ENCODE assay signal across 9 cellular contexts in genomic region chr1:16903054-16903453, GRCh38. TPM values are rescaled to one million over a fixed set of nuclear protein-coding genes. Genes with fewer than 3 reads are reported as not detected.
DNase-seq lines count a peak whose midpoint lies in the region; ATAC-seq and TF ChIP-seq lines count a peak whose summit lies in the region.
"Had no signal": no experiment of that assay in that cellular context is flagged by ENCODE, and none has a peak within 500 bp of the region (broad histone marks: within the 10 kb centered on the region; RNA-seq: fewer than 3 reads in every experiment).

No MANE protein-coding gene starts in this region.

- H3K4me3 Mint-ChIP-seq in CD8-positive, alpha-beta T cell, result no peak overlapping the region
- H3K4me3 Mint-ChIP-seq in nephron progenitor cell (peak overlapping the region; percentile 36), glutamatergic neuron (ENCODE audit: unreplicated experiment) (no peak overlapping the region)
- H3K4me3 Mint-ChIP-seq: natural killer cell treated with Interleukin-12 subunit alpha and Interleukin-12 subunit beta and Interleukin-15 and Interleukin-18, amount 100 ng/mL, for 72 hours had no signal

- no peak for ATAC-seq in CD8-positive, alpha-beta T cell
- ATAC-seq in HG03432 (IDR thresholded peaks at IDR 0.05; ENCODE audit: unreplicated experiment) (no peak), GM21423 (IDR thresholded peaks at IDR 0.05; ENCODE audit: unreplicated experiment) (no peak)
- ATAC-seq: natural killer cell treated with Interleukin-12 subunit alpha and Interleukin-12 subunit beta and Interleukin-15 and Interleukin-18, amount 100 ng/mL, for 72 hours had no signal

- CTCF ChIA-PET in CD8-positive, alpha-beta T cell (lab: Charles Lee), result no interaction called here

- H3K27me3 Mint-ChIP-seq in CD8-positive, alpha-beta T cell (ENCODE audit: low read depth), result no peaks in the 10 kb centered on the region
- H3K27me3 Mint-ChIP-seq in nephron progenitor cell (ENCODE audit: low read depth, poor library complexity) (peaks cover 3% of the 10 kb centered on the region), glutamatergic neuron (ENCODE audit: unreplicated experiment) (peaks cover 5% of the 10 kb centered on the region)
- H3K27me3 Mint-ChIP-seq: natural killer cell treated with Interleukin-12 subunit alpha and Interleukin-12 subunit beta and Interleukin-15 and Interleukin-18, amount 100 ng/mL, for 72 hours had no signal

- no peak for TF ChIP-seq CTCF in CD8-positive, alpha-beta T cell (IDR thresholded peaks at IDR 0.05)
- TF ChIP-seq CTCF in breast epithelium (IDR thresholded peaks at IDR 0.05), result no peak
- no peak for TF ChIP-seq CTCF in nephron progenitor cell (IDR thresholded peaks at IDR 0.05)
- TF ChIP-seq CTCF in glutamatergic neuron (IDR thresholded peaks at IDR 0.05; ENCODE audit: partially characterized antibody, unreplicated experiment), result no peak

- H3K4me1 Mint-ChIP-seq in CD8-positive, alpha-beta T cell (ENCODE audit: low read depth), result peaks cover 30% of the 10 kb centered on the region
- H3K4me1 Mint-ChIP-seq in nephron progenitor cell, result peaks cover 32% of the 10 kb centered on the region
- peaks cover 20% of the 10 kb centered on the region for H3K4me1 Mint-ChIP-seq in glutamatergic neuron (ENCODE audit: low read depth, unreplicated experiment)

- H3K4me1 ChIP-seq in CD8-positive, alpha-beta T cell (ENCODE audit: insufficient read depth, low read length), result peaks cover 44% of the 10 kb centered on the region
- no peaks in the 10 kb centered on the region for H3K4me1 ChIP-seq in breast epithelium

- POLR2A ChIA-PET in CD8-positive, alpha-beta T cell (lab: Charles Lee), result interaction anchor here (0.7 to 2.3 kb wide), 2 partner anchors 14 to 53 kb away, joined by 3 to 13 read pairs; no protein-coding TSS in a partner anchor

- H3K9me3 Mint-ChIP-seq in CD8-positive, alpha-beta T cell, result peaks cover 5% of the 10 kb centered on the region
- H3K9me3 Mint-ChIP-seq in nephron progenitor cell, result peaks cover 7% of the 10 kb centered on the region
- H3K9me3 Mint-ChIP-seq in glutamatergic neuron (ENCODE audit: unreplicated experiment), result peaks cover 9% of the 10 kb centered on the region
- H3K9me3 Mint-ChIP-seq: natural killer cell treated with Interleukin-12 subunit alpha and Interleukin-12 subunit beta and Interleukin-15 and Interleukin-18, amount 100 ng/mL, for 72 hours had no signal

- no peak for DNase-seq in CD8-positive, alpha-beta T cell
- no peak for DNase-seq in breast epithelium (ENCODE audit: low spot score in 2 of 2)
- DNase-seq in nephron progenitor cell, result no peak
- DNase-seq in glutamatergic neuron, result no peak
- no peak for DNase-seq in activated CD4-positive, alpha-beta T cell treated with anti-CD3 and anti-CD28 coated beads for 1 hour

- H3K36me3 ChIP-seq in CD8-positive, alpha-beta T cell (ENCODE audit: insufficient read depth, low read length), result no peaks in the 10 kb centered on the region
- H3K36me3 ChIP-seq in KOPT-K1 (ENCODE audit: insufficient read depth, low read length) (no peaks in the 10 kb centered on the region), breast epithelium (no peaks in the 10 kb centered on the region)

- peaks cover 7% of the 10 kb centered on the region for H3K9me3 ChIP-seq in CD8-positive, alpha-beta T cell (ENCODE audit: low read length)
- H3K9me3 ChIP-seq in KOPT-K1 (ENCODE audit: insufficient read depth, low read length, poor library complexity, severe bottlenecking), result no peaks in the 10 kb centered on the region
- peaks cover 4 to 11% of the 10 kb centered on the region in 2 donors for H3K9me3 ChIP-seq in breast epithelium

- peak overlapping the region; percentile 50 for H3K4me3 ChIP-seq in CD8-positive, alpha-beta T cell (ENCODE audit: low read depth, low read length)
- H3K4me3 ChIP-seq in breast epithelium, result no peak overlapping the region

- H3K27ac ChIP-seq in CD8-positive, alpha-beta T cell (ENCODE audit: low read depth, low read length), result peak overlapping the region; percentile 99
- peak overlapping the region; percentile 97 for H3K27ac ChIP-seq in KOPT-K1 (ENCODE audit: low read depth, low read length, poor library complexity, severe bottlenecking)
- peak overlapping the region; percentile 96 to 99 for H3K27ac ChIP-seq in breast epithelium

- no peak overlapping the region for H3K27ac Mint-ChIP-seq in CD8-positive, alpha-beta T cell
- H3K27ac Mint-ChIP-seq in nephron progenitor cell (peak overlapping the region; percentile 85), glutamatergic neuron (ENCODE audit: unreplicated experiment) (no peak overlapping the region)
- H3K27ac Mint-ChIP-seq: natural killer cell treated with Interleukin-12 subunit alpha and Interleukin-12 subunit beta and Interleukin-15 and Interleukin-18, amount 100 ng/mL, for 72 hours had no signal

- no peak for TF ChIP-seq POLR2A in breast epithelium (IDR thresholded peaks at IDR 0.05)

- intact Hi-C loops in CD8-positive, alpha-beta T cell (cut with DNase I, micrococcal nuclease), result loop anchor here (2.0 to 10.0 kb wide), 3 partner anchors 144 to 1378 kb away; partner anchors contain the start of genes CASP9 (in 1 of the 2) and DNAJC16 (in 1 of the 2)
- intact Hi-C loops in breast epithelium (cut with DNase I; ENCODE audit: low total_unique reads), result no loop called here

- no peaks in the 10 kb centered on the region for H3K27me3 ChIP-seq in CD8-positive, alpha-beta T cell (ENCODE audit: insufficient read depth, low read length)
- no peaks in the 10 kb centered on the region for H3K27me3 ChIP-seq in breast epithelium

- no peaks in the 10 kb centered on the region for H3K36me3 Mint-ChIP-seq in CD8-positive, alpha-beta T cell
- H3K36me3 Mint-ChIP-seq in nephron progenitor cell (ENCODE audit: low read depth), result no peaks in the 10 kb centered on the region
- H3K36me3 Mint-ChIP-seq in glutamatergic neuron (ENCODE audit: unreplicated experiment), result no peaks in the 10 kb centered on the region
- H3K36me3 Mint-ChIP-seq: natural killer cell treated with Interleukin-12 subunit alpha and Interleukin-12 subunit beta and Interleukin-15 and Interleukin-18, amount 100 ng/mL, for 72 hours had no signal

RNA-seq across cellular contexts. Expression of gene RNU1-2, which starts 7.3 kb away (rescaled TPM):
- total RNA-seq in CD8-positive, alpha-beta T cell, result 1,000 to 10,000 TPM; 3,774 to 3,852 TPM
- total RNA-seq in breast epithelium (under 1 TPM; under 0.01 TPM), glutamatergic neuron (ENCODE audit: unreplicated experiment) (3,598 TPM)

RNA-seq across cellular contexts. Expression of gene CROCC, which starts 18.7 kb away (rescaled TPM):
- 10 to 100 TPM; 51.2 to 54.0 TPM for total RNA-seq in CD8-positive, alpha-beta T cell
- 10 to 100 TPM; 15.5 to 43.9 (median 24.7) TPM for total RNA-seq in breast epithelium
- 50.9 TPM for total RNA-seq in glutamatergic neuron (ENCODE audit: unreplicated experiment)

Comparison
In these comparisons a context has a peak if more than half of its experiments do, and no peak if none do; other contexts are left out.
1. RNA of gene RNU1-2, which starts 7.3 kb away (total RNA-seq): 3,774 to 3,852 TPM in CD8-positive, alpha-beta T cell and 3,598 TPM in glutamatergic neuron (single experiment); under 0.01 TPM in breast epithelium; every median in the first group is over 1,000 times any median in the second.
2. Peak in every context shown above with its lines, with median percentiles within 50 percentile points of each other: H3K27ac ChIP-seq.